ENCODE assay signal across 23 cellular contexts in the genomic region with DNA sequence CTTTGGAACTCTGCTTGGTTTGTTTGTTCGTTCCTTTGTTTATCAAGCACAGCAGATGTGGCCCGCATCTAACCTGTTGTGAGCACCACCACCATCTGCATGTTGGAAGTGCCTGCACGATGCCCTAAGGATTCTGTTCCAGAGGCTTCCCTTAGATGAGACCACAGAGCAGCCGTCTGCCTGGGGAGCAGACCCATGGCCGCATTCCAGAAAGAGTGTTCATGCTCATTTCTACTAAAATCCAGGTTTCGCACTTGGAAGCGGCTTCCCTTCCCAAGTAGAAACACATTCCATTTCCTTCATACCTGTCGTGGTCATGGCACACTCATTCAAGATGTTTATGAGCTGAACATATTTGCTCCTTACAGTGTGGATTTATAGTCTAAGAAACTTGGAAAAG. TPM values are rescaled to one million over a fixed set of nuclear protein-coding genes. Genes with fewer than 3 reads are reported as not detected.
DNase-seq lines count a peak whose midpoint lies in the region; ATAC-seq, FAIRE-seq and TF ChIP-seq lines count a peak whose summit lies in the region.
"Had no signal": no experiment of that assay in that cellular context is flagged by ENCODE, and none has a peak within 500 bp of the region (broad histone marks: within the 10 kb centered on the region; RNA-seq: fewer than 3 reads in every experiment).

No MANE protein-coding gene starts in this region.

- no peak overlapping the region for H3K9ac ChIP-seq in IMR-90 (ENCODE audit: low read depth, low read length)
- no peak overlapping the region for H3K9ac ChIP-seq in keratinocyte (ENCODE audit: control insufficient read depth, extremely low read depth, insufficient read depth, low read length)

- no peak for TF ChIP-seq RAD21 in IMR-90 (IDR thresholded peaks at IDR 0.05; ENCODE audit: low read length)

- H3K27me3 ChIP-seq in IMR-90 (ENCODE audit: control insufficient read depth, insufficient read depth, low read length), result no peaks in the 10 kb centered on the region
- H3K27me3 ChIP-seq in keratinocyte (ENCODE audit: control insufficient read depth, extremely low read depth, insufficient read depth, low read length), result no peaks in the 10 kb centered on the region
- H3K27me3 ChIP-seq in stomach, result no peaks in the 10 kb centered on the region
- H3K27me3 ChIP-seq: thyroid gland had no signal

- peaks cover 55% of the 10 kb centered on the region for H3K79me2 ChIP-seq in keratinocyte (ENCODE audit: control insufficient read depth, insufficient read depth, low read length)

- 72% methylated on average over 4 of the region's 8 CpGs; no CpG with 5 or more reads in 1 of the 2 experiments for WGBS in IMR-90 (ENCODE audit: extremely low coverage in 2 of 2, insufficient read length in 1 of 2), 2 experiments
- WGBS in stomach, 5 donors, result 74 to 88% (median 84%) methylated on average over 8 of the region's 8 CpGs

- TF ChIP-seq CTCF in IMR-90 (conservative IDR thresholded peaks at IDR 0.05; ENCODE audit: low read depth, low read length) (no peak), astrocyte of the spinal cord (IDR thresholded peaks at IDR 0.05; ENCODE audit: low read depth, low read length) (no peak), keratinocyte (optimal IDR thresholded peaks at IDR 0.05 in 1 of 3, IDR thresholded peaks at IDR 0.05 in 1 of 3, conservative IDR thresholded peaks at IDR 0.05 in 1 of 3; ENCODE audit: extremely low read depth in 1 of 3, insufficient read depth in 2 of 3, low read length in 3 of 3) (no peak), stomach (IDR thresholded peaks at IDR 0.05) (no peak)

- peak overlapping the region; percentile 1; the same call in 1 of the 2 replicates for H3K18ac ChIP-seq in IMR-90 (ENCODE audit: low read depth, low read length)

- H3K9me3 Mint-ChIP-seq in stimulated activated naive CD8-positive, alpha-beta T cell treated with anti-CD3 and anti-CD28 coated beads, Interleukin-15, amount 100 ng/mL, for 72 hours, result no peaks in the 10 kb centered on the region
- H3K9me3 Mint-ChIP-seq: endodermal cell had no signal

- H4K91ac ChIP-seq in IMR-90 (ENCODE audit: insufficient read depth, low read depth, low read length), result peak overlapping the region; percentile 41

- peaks cover 34 to 93% of the 10 kb centered on the region in 2 experiments for H3K79me1 ChIP-seq in IMR-90 (ENCODE audit: low read depth in 1 of 2, low read length in 2 of 2)

- dilution Hi-C loops in IMR-90 (cut with HindIII; ENCODE audit: low sequenced_read_pairs, unreplicated experiment) (no loop called here), keratinocyte (cut with MboI; ENCODE audit: extremely low pct_ligation_motif_present, low sequenced_read_pairs) (no loop called here)

- CTCF ChIA-PET in IMR-90 (lab: Yijun Ruan, JAX), result interaction anchor here (0.7 to 1.3 kb wide), 2 partner anchors 21 to 86 kb away, joined by 3 read pairs; no protein-coding TSS in a partner anchor

- H2BK15ac ChIP-seq in IMR-90 (ENCODE audit: low read depth, low read length), result peak overlapping the region; percentile 38; the same call in 1 of the 3 replicates

- H3K4me1 Mint-ChIP-seq in stimulated activated naive CD8-positive, alpha-beta T cell treated with anti-CD3 and anti-CD28 coated beads, Interleukin-15, amount 100 ng/mL, for 72 hours, result peaks cover 5% of the 10 kb centered on the region
- H3K4me1 Mint-ChIP-seq: activated CD4-positive, alpha-beta T cell treated with anti-CD3 and anti-CD28 coated beads, Interleukin-2, amount 10 ng/mL, durations not matched to agents 24 days and 14 days had no signal

- H3K4me1 ChIP-seq in IMR-90 (ENCODE audit: control insufficient read depth, insufficient read depth, low read length) (peaks cover 60% of the 10 kb centered on the region), keratinocyte (ENCODE audit: control insufficient read depth, extremely low read depth, insufficient read depth, low read length) (peaks cover 20% of the 10 kb centered on the region), stomach (peaks cover 0 to 95% (median 48%) of the 10 kb centered on the region in 4 donors)

- H3K4me2 ChIP-seq in IMR-90 (ENCODE audit: low read depth, low read length) (no peak overlapping the region), keratinocyte (ENCODE audit: control insufficient read depth, extremely low read depth, insufficient read depth, low read depth, low read length) (peak overlapping the region; percentile 31)

- H2AFZ ChIP-seq in IMR-90 (replicated peaks; ENCODE audit: low read length, poor library complexity) (no peak overlapping the region), keratinocyte (ENCODE audit: control insufficient read depth, low read length) (no peak overlapping the region)

- H3K4me3 ChIP-seq in IMR-90 (ENCODE audit: insufficient read depth, low read depth, low read length) (no peak overlapping the region), astrocyte of the spinal cord (ENCODE audit: low read depth, low read length) (no peak overlapping the region), keratinocyte (ENCODE audit: control insufficient read depth in 2 of 3, extremely low read depth in 1 of 3, insufficient read depth in 2 of 3, low read depth in 1 of 3, low read length in 3 of 3) (no peak overlapping the region), stomach (no peak overlapping the region)
- H3K4me3 ChIP-seq: thyroid gland had no signal

- H4K5ac ChIP-seq in IMR-90 (ENCODE audit: low read depth, low read length), result no peak overlapping the region

- H3K27me3 Mint-ChIP-seq in stimulated activated naive CD8-positive, alpha-beta T cell treated with anti-CD3 and anti-CD28 coated beads, Interleukin-15, amount 100 ng/mL, for 72 hours, result peaks cover 52% of the 10 kb centered on the region

- no peak overlapping the region for H3K4me3 Mint-ChIP-seq in stimulated activated naive CD8-positive, alpha-beta T cell treated with anti-CD3 and anti-CD28 coated beads, Interleukin-15, amount 100 ng/mL, for 72 hours
- H3K4me3 Mint-ChIP-seq: activated CD4-positive, alpha-beta T cell treated with anti-CD3 and anti-CD28 coated beads, Interleukin-2, amount 10 ng/mL, durations not matched to agents 24 days and 14 days; endodermal cell had no signal

- TF ChIP-seq EP300 in stomach (IDR thresholded peaks at IDR 0.05), result no peak

- H2BK20ac ChIP-seq in IMR-90 (ENCODE audit: low read depth, low read length), result peak overlapping the region; percentile 21; the same call in 1 of the 2 replicates

- DNase-seq in IMR-90 (peak; percentile 76), astrocyte of the spinal cord (ENCODE audit: low read depth, low spot score) (peak; percentile 84), keratinocyte (ENCODE audit: low read depth, low spot score) (no peak), stomach (no peak), NCI-H1417 treated with DMSO at 0.1 percent for 48 hours (lab: John Stamatoyannopoulos, UW) (no peak), NCI-H2227 treated with DMSO at 0.1 percent for 48 hours (lab: John Stamatoyannopoulos, UW) (no peak)
- DNase-seq in stimulated activated naive CD8-positive, alpha-beta T cell treated with anti-CD3 and anti-CD28 coated beads, Interleukin-15, amount 100 ng/mL, for 72 hours, result no peak
- DNase-seq in stimulated activated naive CD4-positive, alpha-beta T cell (lab: John Stamatoyannopoulos, UW), result no peak
- DNase-seq: activated CD4-positive, alpha-beta T cell treated with anti-CD3 and anti-CD28 coated beads, Interleukin-2, amount 10 ng/mL, durations not matched to agents 24 days and 14 days; activated effector memory CD4-positive, alpha-beta T cell treated with anti-CD3 and anti-CD28 coated beads, Interleukin-2, amount 50 U/mL, for 16 hours; amniotic stem cell; DND-41; endodermal cell; hypothalamus; KBM-7; midbrain; NCI-H1048; NCI-H2029 treated with DMSO at 0.1 percent for 48 hours; retina; RPMI8226; stimulated activated CD4-positive, alpha-beta T cell treated with anti-CD3 and anti-CD28 coated beads, Interleukin-15, amount 100 ng/mL, for 24 hours; SW 1271 had no signal

- POLR2A ChIA-PET in IMR-90 (lab: Charles Lee; ENCODE audit: unreplicated experiment), result no interaction called here

- H4K20me1 ChIP-seq in IMR-90 (ENCODE audit: insufficient read depth, low read length) (peaks cover 55% of the 10 kb centered on the region), keratinocyte (ENCODE audit: control insufficient read depth, extremely low read depth, insufficient read depth, low read length) (no peaks in the 10 kb centered on the region)

- TF ChIP-seq POLR2A in IMR-90 (IDR thresholded peaks at IDR 0.05; ENCODE audit: low read depth, low read length) (0 out of 2 replicates have a peak, but pooled peaks have one; percentile 13), stomach (IDR thresholded peaks at IDR 0.05) (no peak)

- peak overlapping the region in 1 of 2 donors; percentile 57 for H3K27ac Mint-ChIP-seq in stimulated activated naive CD8-positive, alpha-beta T cell treated with anti-CD3 and anti-CD28 coated beads, Interleukin-15, amount 100 ng/mL, for 72 hours
- H3K27ac Mint-ChIP-seq: activated CD4-positive, alpha-beta T cell treated with anti-CD3 and anti-CD28 coated beads, Interleukin-2, amount 10 ng/mL, durations not matched to agents 24 days and 14 days had no signal

- no peak overlapping the region; the same call in 1 of the 2 replicates for H3K23ac ChIP-seq in IMR-90 (ENCODE audit: low read depth, low read length)

- intact Hi-C loops in IMR-90 (cut with micrococcal nuclease), result no loop called here
- intact Hi-C loops in stomach (cut with DNase I; ENCODE audit: low total_unique reads), result no loop called here

- no peak overlapping the region for H3K27ac ChIP-seq in IMR-90 (ENCODE audit: insufficient read depth, low read length)
- H3K27ac ChIP-seq in keratinocyte (ENCODE audit: control insufficient read depth, insufficient read depth, low read length), result peak overlapping the region; percentile 29
- H3K27ac ChIP-seq in stomach, result peak overlapping the region in 3 of 5 donors; percentile 84 to 92 (median 85)
- H3K27ac ChIP-seq: thyroid gland had no signal

- H3K56ac ChIP-seq in IMR-90 (ENCODE audit: extremely low read depth, insufficient read depth, low read length), result no peak overlapping the region

- H2AK5ac ChIP-seq in IMR-90 (ENCODE audit: low read depth, low read length), result peak overlapping the region; percentile 71

- H2BK5ac ChIP-seq in IMR-90 (ENCODE audit: low read depth, low read length, poor library complexity, severe bottlenecking), result peak overlapping the region; percentile 22

- H3K9me1 ChIP-seq in IMR-90 (ENCODE audit: insufficient read depth, low read length), result peaks cover 53% of the 10 kb centered on the region
- no peaks in the 10 kb centered on the region for H3K9me1 ChIP-seq in keratinocyte (ENCODE audit: control insufficient read depth, extremely low read depth, insufficient read depth, low read length)

- H3K9me3 ChIP-seq in IMR-90 (ENCODE audit: control insufficient read depth, insufficient read depth, low read length) (no peaks in the 10 kb centered on the region), keratinocyte (ENCODE audit: control insufficient read depth, low read depth, low read length) (no peaks in the 10 kb centered on the region), stomach (no peaks in the 10 kb centered on the region)
- H3K9me3 ChIP-seq: thyroid gland had no signal

- BruUV-seq in IMR-90 (replicated peaks; lab: Mats Ljungman, UMichigan), result no TSS peak

- ATAC-seq in IMR-90 (ENCODE audit: low read depth), result no peak
- ATAC-seq in stimulated activated naive CD8-positive, alpha-beta T cell treated with anti-CD3 and anti-CD28 coated beads, Interleukin-15, amount 100 ng/mL, for 72 hours, result no peak

- peak overlapping the region; percentile 32 for H2AK9ac ChIP-seq in IMR-90 (replicated peaks; ENCODE audit: low read depth, low read length, poor library complexity)

- H3K36me3 ChIP-seq in IMR-90 (ENCODE audit: control insufficient read depth, insufficient read depth, low read length) (peaks cover 28% of the 10 kb centered on the region), keratinocyte (ENCODE audit: control insufficient read depth in 2 of 2, extremely low read depth in 1 of 2, insufficient read depth in 2 of 2, low read length in 2 of 2) (peaks cover 0 to 7% of the 10 kb centered on the region in 2 experiments), stomach (no peaks in the 10 kb centered on the region)
- H3K36me3 ChIP-seq: thyroid gland had no signal

- peak; percentile 88 for FAIRE-seq in keratinocyte (lab: Jason Lieb, UNC)

- in situ Hi-C loops in IMR-90 (cut with MboI; ENCODE audit: low sequenced_read_pairs) (no loop called here), astrocyte of the spinal cord (cut with HindIII; ENCODE audit: low sequenced_read_pairs) (no loop called here)

- peak overlapping the region; percentile 69 for H3K4ac ChIP-seq in IMR-90 (ENCODE audit: low read depth, low read length)

- peak overlapping the region in 1 of 2 experiments; percentile 54; a peak in 1 of 4 replicates for H4K8ac ChIP-seq in IMR-90 (ENCODE audit: low read depth in 2 of 2, low read length in 2 of 2)

- peak overlapping the region; percentile 25 for H2BK120ac ChIP-seq in IMR-90 (ENCODE audit: low read depth, low read length)

- peak overlapping the region; percentile 3; the same call in 1 of the 2 replicates for H3K14ac ChIP-seq in IMR-90 (replicated peaks; ENCODE audit: low read depth, low read length)

RNA-seq across cellular contexts. Expression of gene COL4A2, which starts 27.2 kb away (rescaled TPM):
- 90.7 and 97.5 TPM in 2 replicates for total RNA-seq in IMR-90 (2012; rRNA removed)
- polyA plus RNA-seq in IMR-90 (2012; rRNA removed), result 457 and 533 TPM in 2 replicates
- polyA plus RNA-seq in IMR-90 (2012; cell fraction: cytosol; rRNA removed), result 220 and 733 TPM in 2 replicates
- polyA plus RNA-seq in IMR-90 (2012; cell fraction: nucleus; rRNA removed; ENCODE audit: low replicate concordance), result 553 and 1,147 TPM in 2 replicates
- 30.7 to 64.2 TPM (median 31.1 TPM) in 3 replicates for polyA plus RNA-seq in keratinocyte
- polyA plus RNA-seq in keratinocyte (2011; ENCODE audit: low read depth), result 2.4 TPM
- polyA plus RNA-seq in keratinocyte (2011; cell fraction: cytosol; rRNA removed), result 5.3 and 11.3 TPM in 2 replicates
- polyA plus RNA-seq in keratinocyte (2011; cell fraction: nucleus; rRNA removed), result 78.0 and 99.9 TPM in 2 replicates
- polyA plus RNA-seq in keratinocyte (2012; ENCODE audit: low replicate concordance), result 6.3 and 80.3 TPM in 2 replicates
- 69.8 to 191 TPM (median 82.0 TPM) in 3 replicates for polyA minus RNA-seq in keratinocyte
- polyA minus RNA-seq in keratinocyte (2011; cell fraction: cytosol; rRNA and poly(A)+ RNA removed), result 38.8 TPM
- 150 and 169 TPM in 2 replicates for polyA minus RNA-seq in keratinocyte (2011; cell fraction: nucleus; rRNA and poly(A)+ RNA removed)
- total RNA-seq in stomach, result 100 to 1,000 TPM; 134 to 531 (median 366) TPM
- 10 to 100 TPM; 24.0 to 96.6 (median 38.4) TPM for polyA plus RNA-seq in stomach
- total RNA-seq: activated CD4-positive, alpha-beta T cell treated with anti-CD3 and anti-CD28 coated beads, Interleukin-2, amount 10 ng/mL, durations not matched to agents 24 days and 14 days had no signal

RNA-seq across cellular contexts. Expression of gene COL4A1, which starts 27.3 kb away (rescaled TPM):
- 230 and 263 TPM in 2 replicates for total RNA-seq in IMR-90 (2012; rRNA removed)
- 301 and 337 TPM in 2 replicates for polyA plus RNA-seq in IMR-90 (2012; rRNA removed)
- 173 and 272 TPM in 2 replicates for polyA plus RNA-seq in IMR-90 (2012; cell fraction: cytosol; rRNA removed)
- 217 and 287 TPM in 2 replicates for polyA plus RNA-seq in IMR-90 (2012; cell fraction: nucleus; rRNA removed; ENCODE audit: low replicate concordance)
- polyA plus RNA-seq in keratinocyte, result 14.5 to 30.3 TPM (median 22.3 TPM) in 3 replicates
- polyA plus RNA-seq in keratinocyte (2011; ENCODE audit: low read depth), result 1.3 TPM
- 4.7 and 5.4 TPM in 2 replicates for polyA plus RNA-seq in keratinocyte (2011; cell fraction: cytosol; rRNA removed)
- 40.7 and 46.5 TPM in 2 replicates for polyA plus RNA-seq in keratinocyte (2011; cell fraction: nucleus; rRNA removed)
- polyA plus RNA-seq in keratinocyte (2012; ENCODE audit: low replicate concordance), result 2.0 and 35.6 TPM in 2 replicates
- 39.4 to 56.2 TPM (median 43.0 TPM) in 3 replicates for polyA minus RNA-seq in keratinocyte
- 12.3 TPM for polyA minus RNA-seq in keratinocyte (2011; cell fraction: cytosol; rRNA and poly(A)+ RNA removed)
- polyA minus RNA-seq in keratinocyte (2011; cell fraction: nucleus; rRNA and poly(A)+ RNA removed), result 57.2 and 70.4 TPM in 2 replicates
- 100 to 1,000 TPM; 132 to 798 (median 175) TPM for total RNA-seq in stomach
- 10 to 100 TPM; 18.8 to 59.0 (median 30.6) TPM for polyA plus RNA-seq in stomach
- total RNA-seq: activated CD4-positive, alpha-beta T cell treated with anti-CD3 and anti-CD28 coated beads, Interleukin-2, amount 10 ng/mL, durations not matched to agents 24 days and 14 days had no signal

Comparison
In these comparisons a context has a peak if more than half of its experiments do, and no peak if none do; other contexts are left out.
1. DNase-seq: peak in IMR-90 (single experiment) and astrocyte of the spinal cord (single experiment); none in keratinocyte (single experiment), stomach (single experiment), NCI-H1417 treated with DMSO at 0.1 percent for 48 hours (single experiment), stimulated activated naive CD8-positive, alpha-beta T cell treated with anti-CD3 and anti-CD28 coated beads, Interleukin-15, amount 100 ng/mL, for 72 hours (0 of 2), NCI-H2227 treated with DMSO at 0.1 percent for 48 hours (single experiment) and stimulated activated naive CD4-positive, alpha-beta T cell (0 of 6).